8 cellular contexts compared by ENCODE assay signal in the genomic region with DNA sequence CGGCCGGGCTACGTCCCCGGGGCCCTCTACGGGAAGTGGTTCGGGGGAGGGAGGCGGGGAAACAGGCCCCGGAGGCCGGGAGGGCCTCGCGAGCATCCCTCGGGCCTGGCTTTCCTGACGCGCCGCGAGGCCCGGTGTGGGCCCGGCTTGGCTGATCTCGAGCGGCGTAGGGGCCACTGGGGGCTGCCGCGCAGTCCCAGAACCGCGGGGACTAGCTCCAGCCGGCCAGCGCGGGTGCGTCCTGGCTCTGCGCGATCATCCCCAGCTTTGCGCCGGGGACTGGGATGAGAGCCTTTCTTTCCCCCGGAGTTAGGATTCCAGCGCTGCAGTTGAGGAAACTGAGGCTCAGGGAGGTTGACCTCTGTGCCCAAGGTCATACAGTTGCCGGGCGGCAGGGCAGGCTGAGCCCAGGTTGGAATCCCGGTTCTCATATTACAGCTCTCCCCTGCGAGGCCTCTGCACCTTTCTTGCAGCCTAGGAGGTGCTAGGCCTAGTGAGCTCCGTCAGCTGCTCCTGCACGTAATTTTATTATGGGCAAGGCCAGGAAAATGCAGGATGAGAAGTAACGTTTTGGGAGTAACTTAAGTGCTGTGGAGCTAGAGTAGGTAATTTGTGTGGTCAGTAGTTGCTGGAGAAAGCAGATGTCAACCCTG. TPM values are rescaled to one million over a fixed set of nuclear protein-coding genes. Genes with fewer than 3 reads are reported as not detected.
DNase-seq lines count a peak whose midpoint lies in the region; ATAC-seq and TF ChIP-seq lines count a peak whose summit lies in the region.

No MANE protein-coding gene starts in this region.

- no peaks in the 10 kb centered on the region for H3K36me3 ChIP-seq in HAP-1 (replicated peaks)
- no peaks in the 10 kb centered on the region for H3K36me3 ChIP-seq in mammary epithelial cell (ENCODE audit: insufficient read depth, low read length)
- H3K36me3 ChIP-seq in stomach smooth muscle (ENCODE audit: control insufficient read depth in 2 of 2, insufficient read depth in 2 of 2, low read length in 2 of 2), result no peaks in the 10 kb centered on the region

- peak overlapping the region; percentile 77 for H3K4me3 Mint-ChIP-seq in CD4-positive, alpha-beta T cell

- H3K4me1 Mint-ChIP-seq in CD4-positive, alpha-beta T cell (ENCODE audit: low read depth), result peaks cover 80% of the 10 kb centered on the region

- no peaks in the 10 kb centered on the region for H3K9me3 ChIP-seq in CD4-positive, alpha-beta T cell (ENCODE audit: control insufficient read depth, low read length)
- no peaks in the 10 kb centered on the region for H3K9me3 ChIP-seq in HAP-1
- no peaks in the 10 kb centered on the region for H3K9me3 ChIP-seq in mammary epithelial cell (replicated peaks; ENCODE audit: insufficient read depth, low read length)
- H3K9me3 ChIP-seq in stomach smooth muscle (ENCODE audit: control insufficient read depth in 2 of 2, low read length in 2 of 2), result no peaks in the 10 kb centered on the region

- H3K27ac Mint-ChIP-seq in CD4-positive, alpha-beta T cell, result peak overlapping the region; percentile 95

- peaks cover 54% of the 10 kb centered on the region for H3K79me2 ChIP-seq in mammary epithelial cell (ENCODE audit: insufficient read depth, low read length)

- POLR2A ChIA-PET in CD4-positive, alpha-beta T cell (lab: Charles Lee), result interaction anchor here (0.6 to 2.0 kb wide), 8 partner anchors 8 to 54 kb away, joined by 3 to 11 read pairs (median 6); no protein-coding TSS in a partner anchor

- no peak for TF ChIP-seq CTCF in CD4-positive, alpha-beta T cell (IDR thresholded peaks at IDR 0.05)
- TF ChIP-seq CTCF in mammary epithelial cell (conservative IDR thresholded peaks at IDR 0.05 in 1 of 2, IDR thresholded peaks at IDR 0.05 in 1 of 2; ENCODE audit: extremely low read depth in 1 of 2, insufficient read depth in 1 of 2, low read depth in 1 of 2, low read length in 2 of 2) (no peak), GM10266 (IDR thresholded peaks at IDR 0.05; ENCODE audit: control insufficient read depth, insufficient read depth, low read depth, missing control alignments) (no peak)

- H3K36me3 Mint-ChIP-seq in CD4-positive, alpha-beta T cell (ENCODE audit: low read depth), result no peaks in the 10 kb centered on the region

- H3K27me3 ChIP-seq in CD4-positive, alpha-beta T cell (ENCODE audit: control insufficient read depth, insufficient read depth, low read length), result no peaks in the 10 kb centered on the region
- H3K27me3 ChIP-seq in HAP-1 (ENCODE audit: low read depth) (no peaks in the 10 kb centered on the region), mammary epithelial cell (ENCODE audit: insufficient read depth, low read length) (no peaks in the 10 kb centered on the region), stomach smooth muscle (ENCODE audit: control insufficient read depth in 1 of 2, insufficient read depth in 2 of 2, low read length in 2 of 2) (no peaks in the 10 kb centered on the region)

- H2AFZ ChIP-seq in mammary epithelial cell (ENCODE audit: low read depth, low read length), result peak overlapping the region; percentile 6

- no TSS peak for BruUV-seq in mammary epithelial cell (replicated peaks; lab: Mats Ljungman, UMichigan)

- H3K4me3 ChIP-seq in HAP-1 (peak overlapping the region; percentile 66), mammary epithelial cell (replicated peaks in 1 of 3; ENCODE audit: insufficient read depth in 1 of 3, low read depth in 2 of 3, low read length in 3 of 3) (peak overlapping the region; percentile 39 to 79 (median 77)), stomach smooth muscle (ENCODE audit: low read length in 2 of 2) (peak overlapping the region; percentile 91 to 93)

- DNase-seq in CD4-positive, alpha-beta T cell, result peak in 1 of 10 experiments; percentile 34
- DNase-seq in HAP-1 (ENCODE audit: low spot score in 2 of 2) (peak; percentile 35 to 62), NCI-H748 treated with DMSO at 0.1 percent for 48 hours (lab: John Stamatoyannopoulos, UW) (peak; percentile 9), mammary epithelial cell (peak; percentile 49), left lobe of liver (ENCODE audit: low spot score) (no peak), NOMO-1 (lab: John Stamatoyannopoulos, UW; ENCODE audit: unreplicated experiment in 2 of 2) (no peak), GM10266 (ENCODE audit: extremely low spot score) (no peak)

- H3K27me3 Mint-ChIP-seq in CD4-positive, alpha-beta T cell, result no peaks in the 10 kb centered on the region

- 0% methylated on average over 7 of the region's 42 CpGs for WGBS in mammary epithelial cell (ENCODE audit: low coverage, missing lambda C conversion rate)

- CTCF ChIA-PET in CD4-positive, alpha-beta T cell (lab: Charles Lee), result interaction anchor here (0.8 to 1.9 kb wide), 7 partner anchors 7 to 39 kb away, joined by 3 to 7 read pairs (median 4); no protein-coding TSS in a partner anchor
- CTCF ChIA-PET in mammary epithelial cell (lab: Charles Lee; ENCODE audit: low non-redundant PET), result interaction anchor here (0.5 to 0.7 kb wide), 3 partner anchors 10 to 59 kb away, joined by 3 to 9 read pairs (median 3); no protein-coding TSS in a partner anchor

- no peaks in the 10 kb centered on the region for H3K9me3 Mint-ChIP-seq in CD4-positive, alpha-beta T cell

- H3K4me1 ChIP-seq in HAP-1 (peaks cover 21% of the 10 kb centered on the region), mammary epithelial cell (ENCODE audit: insufficient read depth, low read length) (peaks cover 76% of the 10 kb centered on the region), stomach smooth muscle (ENCODE audit: control insufficient read depth, insufficient read depth, low read length) (peaks cover 45% of the 10 kb centered on the region)

- peak overlapping the region; percentile 80 for H3K27ac ChIP-seq in CD4-positive, alpha-beta T cell (ENCODE audit: low read depth, low read length)
- H3K27ac ChIP-seq in mammary epithelial cell (ENCODE audit: insufficient read depth, low read depth, low read length), result peak overlapping the region; percentile 46
- peak overlapping the region; percentile 49 for H3K27ac ChIP-seq in stomach smooth muscle (ENCODE audit: low read length)

- in situ Hi-C loops in HAP-1 (cut with MboI; ENCODE audit: low sequenced_read_pairs), result no loop called here
- in situ Hi-C loops in mammary epithelial cell (cut with MboI; ENCODE audit: low sequenced_read_pairs in 2 of 2), result no loop called here

- H3K9ac ChIP-seq in mammary epithelial cell (ENCODE audit: insufficient read depth, low read length) (peak overlapping the region; percentile 56), stomach smooth muscle (ENCODE audit: low read length in 2 of 2) (peak overlapping the region; percentile 88 to 90)

- ATAC-seq in CD4-positive, alpha-beta T cell (ENCODE audit: poor library complexity), result peak; percentile 25
- ATAC-seq in left lobe of liver, result peak; percentile 50

- no peaks in the 10 kb centered on the region for H4K20me1 ChIP-seq in mammary epithelial cell (ENCODE audit: insufficient read depth, low read length)

- dilution Hi-C loops in mammary epithelial cell (cut with HindIII; ENCODE audit: low sequenced_read_pairs), result no loop called here

- peak overlapping the region; percentile 74 for H3K4me2 ChIP-seq in mammary epithelial cell (ENCODE audit: insufficient read depth, low read depth, low read length)

- intact Hi-C loops in CD4-positive, alpha-beta T cell (cut with DNase I, micrococcal nuclease), result loop anchor here in 1 of 2 experiments (2.0 to 10.0 kb wide), 6 partner anchors 32 to 980 kb away; a partner anchor contains a TSS
- intact Hi-C loops in mammary epithelial cell (cut with micrococcal nuclease), result no loop called here

RNA-seq across cellular contexts. Expression of a gene that starts 0.5 kb away (rescaled TPM):
- 100 to 1,000 TPM; 115 to 128 TPM for total RNA-seq in CD4-positive, alpha-beta T cell
- total RNA-seq in mammary epithelial cell (10 to 100 TPM; 28.3 to 54.8 TPM), left lobe of liver (20.7 TPM)
- 58.5 TPM for polyA plus RNA-seq in mammary epithelial cell
- 66.3 TPM for polyA minus RNA-seq in mammary epithelial cell

Comparison
In these comparisons a context has a peak if more than half of its experiments do, and no peak if none do; other contexts are left out.
1. DNase-seq: peak in HAP-1 (2 of 2), NCI-H748 treated with DMSO at 0.1 percent for 48 hours (single experiment) and mammary epithelial cell (single experiment); none in left lobe of liver (single experiment), NOMO-1 (0 of 2) and GM10266 (single experiment).
2. Peak in every context shown above with its lines, with median percentiles within 50 percentile points of each other: H3K27ac ChIP-seq and H3K4me3 ChIP-seq.